Comparison of ENCODE assay signal across 8 cellular contexts in the genomic region with DNA sequence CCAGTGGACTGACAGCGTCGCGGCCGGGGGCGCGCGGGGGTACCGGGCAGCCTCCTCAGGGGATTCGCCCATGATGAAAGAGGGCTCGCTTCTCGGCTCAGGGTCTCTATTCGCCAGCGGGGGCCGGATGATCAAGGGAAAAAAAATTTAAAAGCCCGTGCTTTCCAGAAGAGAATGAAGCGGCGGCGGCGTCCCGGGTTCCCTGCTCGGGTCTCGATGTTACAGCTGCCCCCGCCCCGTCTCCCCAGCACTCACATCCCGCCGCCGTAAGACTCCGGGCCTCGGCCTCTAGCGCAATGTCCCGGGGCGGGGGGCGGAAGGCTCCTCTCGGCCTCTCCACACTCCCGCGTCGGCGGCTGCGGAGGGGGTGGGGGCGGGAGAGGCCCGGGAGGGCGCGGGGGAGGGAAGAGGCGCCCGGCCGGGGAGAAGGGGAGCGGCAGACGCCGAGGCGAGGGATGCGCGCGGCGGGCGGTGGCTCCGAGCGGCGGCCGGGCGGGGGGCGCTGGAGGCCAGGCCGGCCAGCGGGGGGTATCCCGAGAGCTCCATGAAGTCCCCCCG.
DNase-seq lines count a peak whose midpoint lies in the region; ATAC-seq lines count a peak whose summit lies in the region.

No MANE protein-coding gene starts in this region.

- H3K4me1 Mint-ChIP-seq in activated naive CD8-positive, alpha-beta T cell treated with anti-CD3 and anti-CD28 coated beads, Interleukin-2, amount 50 U/mL, for 24 hours = peaks cover 6% of the 10 kb centered on the region
- peaks cover 4 to 19% of the 10 kb centered on the region in 2 donors for H3K4me1 Mint-ChIP-seq in stimulated activated naive B cell treated with anti-CD40 and anti-IgM and Interleukin-4, amounts not matched to agents 10 μg/mL and 1 μg/mL and 100 μg/mL, for 72 hours

- no peak for ATAC-seq in activated naive CD8-positive, alpha-beta T cell treated with anti-CD3 and anti-CD28 coated beads, Interleukin-2, amount 50 U/mL, for 24 hours
- peak; percentile 29 to 30 for ATAC-seq in stimulated activated naive B cell treated with anti-CD40 and anti-IgM and Interleukin-4, amounts not matched to agents 10 μg/mL and 1 μg/mL and 100 μg/mL, for 72 hours (replicated peaks)
- no peak for ATAC-seq in HG02642 (IDR thresholded peaks at IDR 0.05; ENCODE audit: poor library complexity, unreplicated experiment)

- H3K4me3 Mint-ChIP-seq in activated naive CD8-positive, alpha-beta T cell treated with anti-CD3 and anti-CD28 coated beads, Interleukin-2, amount 50 U/mL, for 24 hours = peak overlapping the region; percentile 42
- peak overlapping the region; percentile 77 to 83 for H3K4me3 Mint-ChIP-seq in stimulated activated naive B cell treated with anti-CD40 and anti-IgM and Interleukin-4, amounts not matched to agents 10 μg/mL and 1 μg/mL and 100 μg/mL, for 72 hours

- no peak overlapping the region for H3K27ac Mint-ChIP-seq in activated naive CD8-positive, alpha-beta T cell treated with anti-CD3 and anti-CD28 coated beads, Interleukin-2, amount 50 U/mL, for 24 hours
- H3K27ac Mint-ChIP-seq in stimulated activated naive B cell treated with anti-CD40 and anti-IgM and Interleukin-4, amounts not matched to agents 10 μg/mL and 1 μg/mL and 100 μg/mL, for 72 hours = no peak overlapping the region

- DNase-seq in NCI-H1417 (lab: John Stamatoyannopoulos, UW) = peak in 2 of 3 experiments; percentile 38 to 41
- DNase-seq in NCI-H1417 treated with DMSO at 0.1 percent for 48 hours (lab: John Stamatoyannopoulos, UW) = no peak
- no peak for DNase-seq in activated naive CD8-positive, alpha-beta T cell treated with anti-CD3 and anti-CD28 coated beads, Interleukin-2, amount 50 U/mL, for 24 hours
- peak; percentile 69 for DNase-seq in iPS-NIHi11 (ENCODE audit: low spot score)
- DNase-seq in stimulated activated naive B cell treated with anti-CD40 and anti-IgM and Interleukin-4, amounts not matched to agents 10 μg/mL and 1 μg/mL and 100 μg/mL, for 72 hours = no peak
- DNase-seq in NK-92 treated with Interleukin-12 subunit alpha and Interleukin-12 subunit beta, amount 100 ng/mL, for 24 hours (lab: John Stamatoyannopoulos, UW) = no peak
- no peak for DNase-seq in Ammon's horn (ENCODE audit: low spot score)

- no peaks in the 10 kb centered on the region for H3K36me3 Mint-ChIP-seq in activated naive CD8-positive, alpha-beta T cell treated with anti-CD3 and anti-CD28 coated beads, Interleukin-2, amount 50 U/mL, for 24 hours (ENCODE audit: low read depth)
- no peaks in the 10 kb centered on the region for H3K36me3 Mint-ChIP-seq in stimulated activated naive B cell treated with anti-CD40 and anti-IgM and Interleukin-4, amounts not matched to agents 10 μg/mL and 1 μg/mL and 100 μg/mL, for 72 hours

- H3K27me3 Mint-ChIP-seq in activated naive CD8-positive, alpha-beta T cell treated with anti-CD3 and anti-CD28 coated beads, Interleukin-2, amount 50 U/mL, for 24 hours = peaks cover 44% of the 10 kb centered on the region
- peaks cover 51 to 67% of the 10 kb centered on the region in 2 donors for H3K27me3 Mint-ChIP-seq in stimulated activated naive B cell treated with anti-CD40 and anti-IgM and Interleukin-4, amounts not matched to agents 10 μg/mL and 1 μg/mL and 100 μg/mL, for 72 hours

- no peaks in the 10 kb centered on the region for H3K9me3 Mint-ChIP-seq in activated naive CD8-positive, alpha-beta T cell treated with anti-CD3 and anti-CD28 coated beads, Interleukin-2, amount 50 U/mL, for 24 hours
- no peaks in the 10 kb centered on the region for H3K9me3 Mint-ChIP-seq in stimulated activated naive B cell treated with anti-CD40 and anti-IgM and Interleukin-4, amounts not matched to agents 10 μg/mL and 1 μg/mL and 100 μg/mL, for 72 hours

Comparison
In these comparisons a context has a peak if more than half of its experiments do, and no peak if none do; other contexts are left out.
1. DNase-seq: peak in NCI-H1417 (2 of 3) and iPS-NIHi11 (single experiment); none in NCI-H1417 treated with DMSO at 0.1 percent for 48 hours (single experiment), activated naive CD8-positive, alpha-beta T cell treated with anti-CD3 and anti-CD28 coated beads, Interleukin-2, amount 50 U/mL, for 24 hours (single experiment), stimulated activated naive B cell treated with anti-CD40 and anti-IgM and Interleukin-4, amounts not matched to agents 10 μg/mL and 1 μg/mL and 100 μg/mL, for 72 hours (single experiment), NK-92 treated with Interleukin-12 subunit alpha and Interleukin-12 subunit beta, amount 100 ng/mL, for 24 hours (single experiment) and Ammon's horn (single experiment).
2. ATAC-seq: peak in stimulated activated naive B cell treated with anti-CD40 and anti-IgM and Interleukin-4, amounts not matched to agents 10 μg/mL and 1 μg/mL and 100 μg/mL, for 72 hours (2 of 2); none in activated naive CD8-positive, alpha-beta T cell treated with anti-CD3 and anti-CD28 coated beads, Interleukin-2, amount 50 U/mL, for 24 hours (single experiment) and HG02642 (single experiment).